Comparison of ENCODE assay signal across 28 cellular contexts in the genomic region with DNA sequence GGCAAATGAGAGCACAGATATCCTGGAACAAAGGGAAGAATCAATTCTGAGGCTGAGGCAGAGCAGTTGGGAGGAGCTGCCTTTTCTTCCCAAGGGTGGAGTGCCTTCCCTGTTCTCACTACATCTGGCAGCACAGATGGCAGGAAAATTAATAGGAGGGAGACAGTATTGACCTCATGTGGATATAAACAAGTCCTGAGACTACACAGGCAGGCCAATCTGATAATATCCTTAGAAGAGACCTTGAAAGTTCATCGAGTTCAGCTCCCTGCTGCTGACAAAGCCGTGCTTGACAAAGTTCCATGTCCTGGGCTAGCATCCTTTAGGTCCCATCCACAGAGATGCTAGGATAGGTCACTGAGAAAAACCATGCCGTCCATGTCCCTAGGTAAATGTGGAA.
DNase-seq lines count a peak whose midpoint lies in the region; TF ChIP-seq lines count a peak whose summit lies in the region.
"Had no signal": no experiment of that assay in that cellular context is flagged by ENCODE, and none has a peak within 500 bp of the region (broad histone marks: within the 10 kb centered on the region; RNA-seq: fewer than 3 reads in every experiment).

No MANE protein-coding gene starts in this region.

- no peaks in the 10 kb centered on the region for H3K36me3 ChIP-seq in WERI-Rb-1
- H3K36me3 ChIP-seq: ascending aorta, cardiac muscle cell, gastrocnemius medialis, left lung had no signal

- H3K4me3 Mint-ChIP-seq in type B pancreatic cell, result no peak overlapping the region
- H3K4me3 Mint-ChIP-seq: activated CD8-positive, alpha-beta T cell treated with anti-CD3 and anti-CD28 coated beads for 36 hours; activated naive CD8-positive, alpha-beta T cell; effector memory CD8-positive, alpha-beta T cell; naive B cell; stimulated activated naive B cell treated with anti-CD40 and anti-IgM and Interleukin-4, amounts not matched to agents 10 μg/mL and 1 μg/mL and 100 μg/mL, for 72 hours; T-helper 1 cell treated with Interleukin-12 subunit alpha and Interleukin-12 subunit beta and Interleukin-4 antibody, amounts not matched to agents 30 μg/mL and 1 μg/mL, for 36 hours had no signal

- no peak overlapping the region for H3K27ac Mint-ChIP-seq in type B pancreatic cell
- H3K27ac Mint-ChIP-seq: activated CD8-positive, alpha-beta T cell treated with anti-CD3 and anti-CD28 coated beads for 36 hours; activated naive CD8-positive, alpha-beta T cell; effector memory CD8-positive, alpha-beta T cell; naive B cell; stimulated activated naive B cell treated with anti-CD40 and anti-IgM and Interleukin-4, amounts not matched to agents 10 μg/mL and 1 μg/mL and 100 μg/mL, for 72 hours; T-helper 1 cell treated with Interleukin-12 subunit alpha and Interleukin-12 subunit beta and Interleukin-4 antibody, amounts not matched to agents 30 μg/mL and 1 μg/mL, for 36 hours had no signal

- no peaks in the 10 kb centered on the region for H3K9me3 Mint-ChIP-seq in type B pancreatic cell
- H3K9me3 Mint-ChIP-seq: activated CD8-positive, alpha-beta T cell treated with anti-CD3 and anti-CD28 coated beads for 36 hours; effector memory CD8-positive, alpha-beta T cell; naive B cell; stimulated activated naive B cell treated with anti-CD40 and anti-IgM and Interleukin-4, amounts not matched to agents 10 μg/mL and 1 μg/mL and 100 μg/mL, for 72 hours; T-helper 1 cell treated with Interleukin-12 subunit alpha and Interleukin-12 subunit beta and Interleukin-4 antibody, amounts not matched to agents 30 μg/mL and 1 μg/mL, for 36 hours had no signal

- H3K27ac ChIP-seq in WERI-Rb-1, result peak overlapping the region; percentile 73
- H3K27ac ChIP-seq: ascending aorta, cardiac muscle cell, gastrocnemius medialis, left lung, psoas muscle had no signal

- no peak for TF ChIP-seq POLR2A in erythroblast (IDR thresholded peaks at IDR 0.05; ENCODE audit: low read length)

- no peaks in the 10 kb centered on the region for H3K27me3 ChIP-seq in WERI-Rb-1 (ENCODE audit: insufficient read depth, low read depth, severe bottlenecking)
- H3K27me3 ChIP-seq: ascending aorta, cardiac muscle cell, gastrocnemius medialis, left lung had no signal

- H3K9me3 ChIP-seq in WERI-Rb-1 (ENCODE audit: severe bottlenecking), result peaks cover 3% of the 10 kb centered on the region
- H3K9me3 ChIP-seq: ascending aorta, gastrocnemius medialis, psoas muscle had no signal

- H3K4me3 ChIP-seq in WERI-Rb-1 (ENCODE audit: low read depth, low read length), result no peak overlapping the region
- H3K4me3 ChIP-seq: ascending aorta, cardiac muscle cell, gastrocnemius medialis, left lung, psoas muscle had no signal

- TF ChIP-seq CTCF in WERI-Rb-1 (IDR thresholded peaks at IDR 0.05; ENCODE audit: low read depth, low read length) (no peak), type B pancreatic cell (conservative IDR thresholded peaks at IDR 0.05) (no peak)

- peak; percentile 2 for DNase-seq in G401 (ENCODE audit: low spot score)
- peak; percentile 29 for DNase-seq in NCI-H2227 (lab: John Stamatoyannopoulos, UW; ENCODE audit: unreplicated experiment)
- peak; percentile 88 for DNase-seq in WERI-Rb-1
- DNase-seq in left kidney (ENCODE audit: low read depth, low spot score), result peak; percentile 51
- DNase-seq in erythroblast (lab: John Stamatoyannopoulos, UW), result no peak
- DNase-seq in NCI-H226, result no peak
- DNase-seq in type B pancreatic cell (ENCODE audit: extremely low spot score, unreplicated experiment), result no peak
- no peak for DNase-seq in Kasumi-1 (lab: John Stamatoyannopoulos, UW)
- DNase-seq: activated CD4-positive, CD25-positive, alpha-beta regulatory T cell treated with anti-CD3 and anti-CD28 coated beads, Interleukin-2, amount 50 U/mL, for 72 hours; activated CD8-positive, alpha-beta T cell treated with anti-CD3 and anti-CD28 coated beads for 36 hours; activated effector memory CD4-positive, alpha-beta T cell treated with Interleukin-2 at 50 U/mL for 16 hours; Calu3; cortex of kidney; effector memory CD8-positive, alpha-beta T cell; gastrocnemius medialis; left lung; naive B cell; NCI-H1092; NCI-H1930; NCI-H510A treated with DMSO at 0.1 percent for 48 hours; occipital lobe; psoas muscle; stimulated activated CD4-positive, alpha-beta T cell treated with anti-CD3 and anti-CD28 coated beads, Interleukin-15, amount 100 ng/mL, for 24 hours; stimulated activated naive B cell treated with anti-CD40 and anti-IgM and Interleukin-4, amounts not matched to agents 10 μg/mL and 1 μg/mL and 100 μg/mL, for 72 hours had no signal

- H3K4me1 Mint-ChIP-seq in type B pancreatic cell (ENCODE audit: unreplicated experiment), result peaks cover 23% of the 10 kb centered on the region
- H3K4me1 Mint-ChIP-seq: naive B cell; stimulated activated naive B cell treated with anti-CD40 and anti-IgM and Interleukin-4, amounts not matched to agents 10 μg/mL and 1 μg/mL and 100 μg/mL, for 72 hours had no signal

- H3K36me3 Mint-ChIP-seq in type B pancreatic cell, result no peaks in the 10 kb centered on the region
- H3K36me3 Mint-ChIP-seq: activated naive CD8-positive, alpha-beta T cell; naive B cell; stimulated activated naive B cell treated with anti-CD40 and anti-IgM and Interleukin-4, amounts not matched to agents 10 μg/mL and 1 μg/mL and 100 μg/mL, for 72 hours had no signal

- in situ Hi-C loops in G401 (cut with HindIII; ENCODE audit: low sequenced_read_pairs), result no loop called here

- H3K27me3 Mint-ChIP-seq in type B pancreatic cell, result no peaks in the 10 kb centered on the region
- H3K27me3 Mint-ChIP-seq: activated CD8-positive, alpha-beta T cell treated with anti-CD3 and anti-CD28 coated beads for 36 hours; activated naive CD8-positive, alpha-beta T cell; effector memory CD8-positive, alpha-beta T cell; naive B cell; stimulated activated naive B cell treated with anti-CD40 and anti-IgM and Interleukin-4, amounts not matched to agents 10 μg/mL and 1 μg/mL and 100 μg/mL, for 72 hours had no signal

Comparison
In these comparisons a context has a peak if more than half of its experiments do, and no peak if none do; other contexts are left out.
1. DNase-seq: peak in G401 (single experiment), NCI-H2227 (single experiment), WERI-Rb-1 (single experiment) and left kidney (single experiment); none in erythroblast (0 of 2), NCI-H226 (single experiment), type B pancreatic cell (single experiment) and Kasumi-1 (0 of 2).